13 cellular contexts compared by ENCODE assay signal in genomic region chr22:20510811-20511577, GRCh38. TPM values are rescaled to one million over a fixed set of nuclear protein-coding genes. Genes with fewer than 3 reads are reported as not detected.
A peak's percentile ranks its signal among the peaks of the same experiment; 100 is the strongest.
DNase-seq lines count a peak whose midpoint lies in the region; ATAC-seq, FAIRE-seq and TF ChIP-seq lines count a peak whose summit lies in the region.
"Had no signal": no experiment of that assay in that cellular context is flagged by ENCODE, and none has a peak within 500 bp of the region (broad histone marks: within the 10 kb centered on the region; RNA-seq: fewer than 3 reads in every experiment).

No MANE protein-coding gene starts in this region.

- no peak for TF ChIP-seq CTCF in CD14-positive monocyte (IDR thresholded peaks at IDR 0.05)
- TF ChIP-seq CTCF in IMR-90 (conservative IDR thresholded peaks at IDR 0.05; ENCODE audit: low read depth, low read length), result no peak
- TF ChIP-seq CTCF in MCF 10A (IDR thresholded peaks at IDR 0.05; ENCODE audit: unreplicated experiment), result no peak
- TF ChIP-seq CTCF in nephron progenitor cell (IDR thresholded peaks at IDR 0.05), result no peak

- POLR2A ChIA-PET in IMR-90 (lab: Charles Lee; ENCODE audit: unreplicated experiment) (interaction anchor here (1.1 kb wide), 1 partner anchor 58 kb away, joined by 5 read pairs; no protein-coding TSS in a partner anchor), MCF 10A (lab: Yijun Ruan, JAX) (interaction anchor here (0.6 to 16.3 kb wide), 4 partner anchors 9 to 236 kb away, joined by 3 to 332 read pairs (median 7); no protein-coding TSS in a partner anchor)

- dilution Hi-C loops in IMR-90 (cut with HindIII; ENCODE audit: low sequenced_read_pairs, unreplicated experiment), result no loop called here

- peaks cover 11% of the 10 kb centered on the region for H3K36me3 ChIP-seq in IMR-90 (ENCODE audit: control insufficient read depth, insufficient read depth, low read length)

- H3K9me3 Mint-ChIP-seq in CD14-positive monocyte (no peaks in the 10 kb centered on the region), MCF 10A (ENCODE audit: unreplicated experiment) (no peaks in the 10 kb centered on the region), nephron progenitor cell (no peaks in the 10 kb centered on the region)

- H3K27me3 ChIP-seq in IMR-90 (ENCODE audit: control insufficient read depth, insufficient read depth, low read length), result no peaks in the 10 kb centered on the region
- H3K27me3 ChIP-seq: heart left ventricle had no signal

- no peak overlapping the region for H3K23ac ChIP-seq in IMR-90 (ENCODE audit: low read depth, low read length)

- peak overlapping the region; percentile 15; the same call in 1 of the 2 replicates for H3K27ac ChIP-seq in IMR-90 (ENCODE audit: insufficient read depth, low read length)

- FAIRE-seq in frontal cortex (lab: Jason Lieb, UNC), result no peak
- FAIRE-seq: bronchial epithelial cell, GM19239 had no signal

- peaks cover 15 to 24% of the 10 kb centered on the region in 2 donors for H3K36me3 Mint-ChIP-seq in CD14-positive monocyte
- H3K36me3 Mint-ChIP-seq in MCF 10A (ENCODE audit: insufficient read depth, unreplicated experiment), result peaks cover 46% of the 10 kb centered on the region
- H3K36me3 Mint-ChIP-seq in nephron progenitor cell (ENCODE audit: low read depth), result peaks cover 17% of the 10 kb centered on the region

- 0 out of 2 replicates have a peak overlapping the region, but pooled peaks have one; percentile 16 for H3K14ac ChIP-seq in IMR-90 (replicated peaks; ENCODE audit: low read depth, low read length)

- peaks cover 20% of the 10 kb centered on the region for H3K4me1 ChIP-seq in IMR-90 (ENCODE audit: control insufficient read depth, insufficient read depth, low read length)

- no peak for TF ChIP-seq RAD21 in IMR-90 (IDR thresholded peaks at IDR 0.05; ENCODE audit: low read length)

- BruUV-seq in IMR-90 (replicated peaks; lab: Mats Ljungman, UMichigan) (no TSS peak), MCF 10A (replicated peaks; lab: Mats Ljungman, UMichigan) (no TSS peak)

- peaks cover 68% of the 10 kb centered on the region for H4K20me1 ChIP-seq in IMR-90 (ENCODE audit: insufficient read depth, low read length)

- no peak overlapping the region for H3K18ac ChIP-seq in IMR-90 (ENCODE audit: low read depth, low read length)

- ATAC-seq in IMR-90 (ENCODE audit: low read depth), result no peak
- ATAC-seq: heart left ventricle had no signal

- no peak overlapping the region for H2BK15ac ChIP-seq in IMR-90 (ENCODE audit: low read depth, low read length)

- no peak overlapping the region; the same call in 1 of the 2 replicates for H2AK5ac ChIP-seq in IMR-90 (ENCODE audit: low read depth, low read length)

- H4K8ac ChIP-seq in IMR-90 (ENCODE audit: low read depth in 2 of 2, low read length in 2 of 2), result peak overlapping the region in 1 of 2 experiments; percentile 8; a peak in 1 of 4 replicates

- H3K4me1 Mint-ChIP-seq in CD14-positive monocyte, result peaks cover 55% of the 10 kb centered on the region
- H3K4me1 Mint-ChIP-seq in MCF 10A (ENCODE audit: insufficient read depth, unreplicated experiment), result peaks cover 55% of the 10 kb centered on the region
- H3K4me1 Mint-ChIP-seq in nephron progenitor cell, result peaks cover 53% of the 10 kb centered on the region

- peaks cover 3 to 54% of the 10 kb centered on the region in 2 experiments for H3K79me1 ChIP-seq in IMR-90 (ENCODE audit: low read depth in 1 of 2, low read length in 2 of 2)

- H3K27me3 Mint-ChIP-seq in CD14-positive monocyte (ENCODE audit: low read depth in 3 of 3) (peaks cover 0 to 2% (median 0%) of the 10 kb centered on the region in 3 donors), MCF 10A (ENCODE audit: insufficient read depth, unreplicated experiment) (no peaks in the 10 kb centered on the region), nephron progenitor cell (ENCODE audit: low read depth, poor library complexity) (peaks cover 3% of the 10 kb centered on the region)

- H3K4me3 Mint-ChIP-seq in CD14-positive monocyte, result no peak overlapping the region
- peak overlapping the region; percentile 90 for H3K4me3 Mint-ChIP-seq in MCF 10A (ENCODE audit: unreplicated experiment)
- peak overlapping the region; percentile 36 for H3K4me3 Mint-ChIP-seq in nephron progenitor cell

- no peak overlapping the region for H3K4me3 ChIP-seq in IMR-90 (ENCODE audit: insufficient read depth, low read depth, low read length)

- H3K9me1 ChIP-seq in IMR-90 (ENCODE audit: insufficient read depth, low read length), result peaks cover 23% of the 10 kb centered on the region

- no peak for DNase-seq in CD14-positive monocyte (ENCODE audit: low spot score)
- no peak for DNase-seq in IMR-90
- DNase-seq in MCF 10A (ENCODE audit: unreplicated experiment), result peak; percentile 36
- no peak for DNase-seq in nephron progenitor cell
- DNase-seq in NOMO-1 treated with dmso at 0.1 percent for 144 hours (lab: John Stamatoyannopoulos, UW; ENCODE audit: unreplicated experiment), result no peak
- no peak for DNase-seq in NCI-H187 (lab: John Stamatoyannopoulos, UW)
- DNase-seq in SIG-M5 treated with dmso at 0.1 percent for 504 hours (lab: John Stamatoyannopoulos, UW; ENCODE audit: unreplicated experiment), result no peak
- DNase-seq in frontal cortex (ENCODE audit: low spot score in 2 of 2), result no peak
- DNase-seq: activated CD4-positive, alpha-beta T cell treated with anti-CD3 and anti-CD28 coated beads for 1 hour; EL; heart left ventricle had no signal

- no peak overlapping the region for H4K5ac ChIP-seq in IMR-90 (ENCODE audit: low read depth, low read length)

- H3K27ac Mint-ChIP-seq in CD14-positive monocyte (peak overlapping the region in 6 of 7 donors; percentile 46 to 99 (median 86)), MCF 10A (ENCODE audit: low read depth, unreplicated experiment) (no peak overlapping the region), nephron progenitor cell (no peak overlapping the region)

- in situ Hi-C loops in IMR-90 (cut with MboI; ENCODE audit: low sequenced_read_pairs), result loop anchor here (5.0 kb wide), 1 partner anchor 46 kb away; no protein-coding TSS in a partner anchor

- no peak overlapping the region for H2AFZ ChIP-seq in IMR-90 (replicated peaks; ENCODE audit: low read length, poor library complexity)

- no peak overlapping the region for H3K4ac ChIP-seq in IMR-90 (ENCODE audit: low read depth, low read length)

- H3K56ac ChIP-seq in IMR-90 (ENCODE audit: extremely low read depth, insufficient read depth, low read length), result no peak overlapping the region

- no peak overlapping the region; the same call in 1 of the 2 replicates for H3K9ac ChIP-seq in IMR-90 (ENCODE audit: low read depth, low read length)

- no peak overlapping the region for H2AK9ac ChIP-seq in IMR-90 (replicated peaks; ENCODE audit: low read depth, low read length, poor library complexity)

- H2BK5ac ChIP-seq in IMR-90 (ENCODE audit: low read depth, low read length, poor library complexity, severe bottlenecking), result no peak overlapping the region

- H3K9me3 ChIP-seq in IMR-90 (ENCODE audit: control insufficient read depth, insufficient read depth, low read length), result no peaks in the 10 kb centered on the region
- H3K9me3 ChIP-seq: heart left ventricle had no signal

- H4K91ac ChIP-seq in IMR-90 (ENCODE audit: insufficient read depth, low read depth, low read length), result no peak overlapping the region

- H2BK120ac ChIP-seq in IMR-90 (ENCODE audit: low read depth, low read length), result no peak overlapping the region

- no peak overlapping the region for H2BK20ac ChIP-seq in IMR-90 (ENCODE audit: low read depth, low read length)

- peak overlapping the region; percentile 18; the same call in 1 of the 2 replicates for H3K4me2 ChIP-seq in IMR-90 (ENCODE audit: low read depth, low read length)

- CTCF ChIA-PET in IMR-90 (lab: Yijun Ruan, JAX), result no interaction called here
- CTCF ChIA-PET in MCF 10A (lab: Yijun Ruan, JAX), result interaction anchor here (1.5 kb wide), 1 partner anchor 21 kb away, joined by 5 read pairs; no protein-coding TSS in a partner anchor

- intact Hi-C loops in CD14-positive monocyte (cut with micrococcal nuclease), result no loop called here
- intact Hi-C loops in IMR-90 (cut with micrococcal nuclease), result no loop called here
- intact Hi-C loops in MCF 10A (cut with micrococcal nuclease), result no loop called here

- TF ChIP-seq POLR2A in IMR-90 (IDR thresholded peaks at IDR 0.05; ENCODE audit: low read depth, low read length), result no peak

- WGBS in IMR-90 (ENCODE audit: extremely low coverage in 2 of 2, insufficient read length in 1 of 2), 2 experiments, result no CpG with 5 or more reads among the region's 10 CpGs

TF ChIP-seq in IMR-90, 13 proteins besides CTCF, POLR2A, EP300 and RAD21 (continues in another document):
- no peak for TF ChIP-seq FOS (IDR thresholded peaks at IDR 0.05; ENCODE audit: low read depth, low read length)
- no peak for TF ChIP-seq ELK1 (IDR thresholded peaks at IDR 0.05; ENCODE audit: borderline replicate concordance, low read depth, low read length)
- TF ChIP-seq SMC3 (IDR thresholded peaks at IDR 0.05; ENCODE audit: low read depth, low read length), result no peak
- TF ChIP-seq CEBPB (IDR thresholded peaks at IDR 0.05; ENCODE audit: low read depth, low read length), result no peak
- TF ChIP-seq BHLHE40 (IDR thresholded peaks at IDR 0.05; ENCODE audit: low read depth, low read length), result no peak
- TF ChIP-seq MAFK (IDR thresholded peaks at IDR 0.05; ENCODE audit: low read depth, low read length), result no peak
- no peak for TF ChIP-seq MAZ (IDR thresholded peaks at IDR 0.05; ENCODE audit: borderline replicate concordance, low read depth, low read length)
- TF ChIP-seq RFX5 (IDR thresholded peaks at IDR 0.05; ENCODE audit: low read depth, low read length), result no peak
- no peak for TF ChIP-seq RCOR1 (IDR thresholded peaks at IDR 0.05; ENCODE audit: insufficient replicate concordance, low read length)

RNA-seq across cellular contexts. Expression of gene MED15, which starts 3.6 kb away (rescaled TPM):
- 10 to 100 TPM; 10.0 to 17.8 TPM for polyA plus RNA-seq in CD14-positive monocyte
- total RNA-seq in IMR-90 (2012; rRNA removed), result 19.0 and 22.8 TPM in 2 replicates
- polyA plus RNA-seq in IMR-90 (2012; rRNA removed), result 68.8 and 71.5 TPM in 2 replicates
- 43.1 and 81.0 TPM in 2 replicates for polyA plus RNA-seq in IMR-90 (2012; cell fraction: cytosol; rRNA removed)
- 269 and 514 TPM in 2 replicates for polyA plus RNA-seq in IMR-90 (2012; cell fraction: nucleus; rRNA removed; ENCODE audit: low replicate concordance)
- 122 TPM in 2 replicates for total RNA-seq in MCF 10A (2022)
- total RNA-seq in frontal cortex, result 13.0 TPM

RNA-seq across cellular contexts. Expression of gene KLHL22, which starts 15.4 kb away (rescaled TPM):
- 1 to 10 TPM; 7.8 to 9.2 TPM for polyA plus RNA-seq in CD14-positive monocyte
- 25.8 and 27.1 TPM in 2 replicates for total RNA-seq in IMR-90 (2012; rRNA removed)
- 28.7 and 30.1 TPM in 2 replicates for polyA plus RNA-seq in IMR-90 (2012; rRNA removed)
- polyA plus RNA-seq in IMR-90 (2012; cell fraction: cytosol; rRNA removed), result 14.3 and 46.6 TPM in 2 replicates
- 70.3 and 122 TPM in 2 replicates for polyA plus RNA-seq in IMR-90 (2012; cell fraction: nucleus; rRNA removed; ENCODE audit: low replicate concordance)
- 14.7 and 20.9 TPM in 2 replicates for total RNA-seq in MCF 10A (2022)
- total RNA-seq in frontal cortex, result 46.9 TPM

Comparison
In these comparisons a context has a peak if more than half of its experiments do, and no peak if none do; other contexts are left out.
1. H3K27ac Mint-ChIP-seq: peak in CD14-positive monocyte (6 of 7); none in MCF 10A (single experiment) and nephron progenitor cell (single experiment).
2. H3K4me3 Mint-ChIP-seq: peak in MCF 10A (single experiment) and nephron progenitor cell (single experiment); none in CD14-positive monocyte (0 of 2).